Comparison of ENCODE assay signal across 1 cellular context in the genomic region with DNA sequence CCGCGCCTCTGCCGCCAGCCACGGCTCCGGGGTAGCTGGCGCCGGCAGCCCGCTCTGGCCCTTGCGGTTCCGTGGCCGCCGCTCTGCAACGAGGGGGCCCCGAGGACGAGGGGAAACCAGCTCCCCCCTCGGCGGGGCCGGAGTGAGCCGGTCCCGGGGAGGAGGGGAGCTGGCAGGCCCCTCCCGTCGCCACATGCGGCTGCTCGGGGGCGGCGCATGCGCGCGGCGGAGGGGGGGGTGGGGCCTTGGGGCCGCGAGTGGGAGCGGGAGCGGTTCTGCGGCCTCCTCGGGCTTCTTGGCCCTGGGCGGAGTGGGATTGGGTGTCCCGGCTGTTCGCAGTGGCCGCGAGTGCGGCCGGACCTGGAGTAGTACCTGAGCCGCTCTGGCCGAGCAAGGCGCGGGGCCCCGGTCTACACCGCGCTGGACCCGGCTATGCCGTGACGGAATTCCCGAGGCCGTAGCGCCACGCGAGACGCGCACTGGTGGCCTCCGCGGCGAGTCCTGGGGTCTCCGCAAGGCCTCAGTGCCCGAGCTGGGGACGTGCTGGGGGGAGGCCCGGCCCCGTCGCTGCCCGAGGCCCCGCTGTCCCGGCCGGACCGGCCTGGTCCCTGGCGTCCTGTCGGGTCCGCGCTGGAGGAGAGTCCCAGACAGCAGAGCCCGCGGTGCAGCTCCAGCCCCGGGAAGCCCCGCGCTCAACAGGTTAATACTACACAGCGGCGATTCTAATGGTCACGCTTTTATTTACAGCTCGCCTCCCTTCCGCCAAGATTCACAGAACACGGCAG.
A peak's percentile ranks its signal among the peaks of the same experiment; 100 is the strongest.
TF ChIP-seq lines count a peak whose summit lies in the region.

No MANE protein-coding gene starts in this region.

TF ChIP-seq in GM12878, 131 proteins besides CTCF, POLR2A, EP300 and RAD21 (continued from another document and continues in another):
- TF ChIP-seq ZBTB11 (CRISPR knock-in tag; IDR thresholded peaks at IDR 0.05): no peak
- TF ChIP-seq ZSCAN29 (IDR thresholded peaks at IDR 0.05): peak; percentile 79
- no peak for TF ChIP-seq CREB1 (IDR thresholded peaks at IDR 0.05; ENCODE audit: low read depth)
- TF ChIP-seq RELA (IDR thresholded peaks at IDR 0.05; ENCODE audit: borderline replicate concordance, partially characterized antibody): peak; percentile 89
- no peak for TF ChIP-seq ZBTB4 (CRISPR knock-in tag; IDR thresholded peaks at IDR 0.05)
- no peak for TF ChIP-seq HDAC6 (IDR thresholded peaks at IDR 0.05; ENCODE audit: unreplicated experiment)
- no peak for TF ChIP-seq NR2C2 (IDR thresholded peaks at IDR 0.05; ENCODE audit: borderline replicate concordance, control insufficient read depth, insufficient read length, low read depth)
- TF ChIP-seq, protein P1, sequence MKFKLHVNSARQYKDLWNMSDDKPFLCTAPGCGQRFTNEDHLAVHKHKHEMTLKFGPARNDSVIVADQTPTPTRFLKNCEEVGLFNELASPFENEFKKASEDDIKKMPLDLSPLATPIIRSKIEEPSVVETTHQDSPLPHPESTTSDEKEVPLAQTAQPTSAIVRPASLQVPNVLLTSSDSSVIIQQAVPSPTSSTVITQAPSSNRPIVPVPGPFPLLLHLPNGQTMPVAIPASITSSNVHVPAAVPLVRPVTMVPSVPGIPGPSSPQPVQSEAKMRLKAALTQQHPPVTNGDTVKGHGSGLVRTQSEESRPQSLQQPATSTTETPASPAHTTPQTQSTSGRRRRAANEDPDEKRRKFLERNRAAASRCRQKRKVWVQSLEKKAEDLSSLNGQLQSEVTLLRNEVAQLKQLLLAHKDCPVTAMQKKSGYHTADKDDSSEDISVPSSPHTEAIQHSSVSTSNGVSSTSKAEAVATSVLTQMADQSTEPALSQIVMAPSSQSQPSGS (IDR thresholded peaks at IDR 0.05; ENCODE audit: low read length): no peak
- TF ChIP-seq TARDBP (IDR thresholded peaks at IDR 0.05; ENCODE audit: borderline replicate concordance): no peak
- peak; percentile 57; the same call in 1 of the 2 replicates for TF ChIP-seq SMAD5 (IDR thresholded peaks at IDR 0.05; ENCODE audit: low read depth)
- TF ChIP-seq JUNB (IDR thresholded peaks at IDR 0.05): no peak
- TF ChIP-seq NRF1 (conservative IDR thresholded peaks at IDR 0.05; ENCODE audit: low read depth, low read length): peak; percentile 54; the same call in 1 of the 2 replicates
- no peak for TF ChIP-seq BCL11A (IDR thresholded peaks at IDR 0.05; ENCODE audit: low read depth, low read length)
- TF ChIP-seq MTA3 (IDR thresholded peaks at IDR 0.05; ENCODE audit: borderline replicate concordance, low read length): no peak
- TF ChIP-seq IKZF1 (conservative IDR thresholded peaks at IDR 0.05): peak; percentile 88
- peak; percentile 20 for TF ChIP-seq ZNF207 (IDR thresholded peaks at IDR 0.05; ENCODE audit: borderline replicate concordance)
- TF ChIP-seq POLR2AphosphoS2 (IDR thresholded peaks at IDR 0.05; ENCODE audit: low read depth, low read length): no peak
- TF ChIP-seq, protein P2, sequence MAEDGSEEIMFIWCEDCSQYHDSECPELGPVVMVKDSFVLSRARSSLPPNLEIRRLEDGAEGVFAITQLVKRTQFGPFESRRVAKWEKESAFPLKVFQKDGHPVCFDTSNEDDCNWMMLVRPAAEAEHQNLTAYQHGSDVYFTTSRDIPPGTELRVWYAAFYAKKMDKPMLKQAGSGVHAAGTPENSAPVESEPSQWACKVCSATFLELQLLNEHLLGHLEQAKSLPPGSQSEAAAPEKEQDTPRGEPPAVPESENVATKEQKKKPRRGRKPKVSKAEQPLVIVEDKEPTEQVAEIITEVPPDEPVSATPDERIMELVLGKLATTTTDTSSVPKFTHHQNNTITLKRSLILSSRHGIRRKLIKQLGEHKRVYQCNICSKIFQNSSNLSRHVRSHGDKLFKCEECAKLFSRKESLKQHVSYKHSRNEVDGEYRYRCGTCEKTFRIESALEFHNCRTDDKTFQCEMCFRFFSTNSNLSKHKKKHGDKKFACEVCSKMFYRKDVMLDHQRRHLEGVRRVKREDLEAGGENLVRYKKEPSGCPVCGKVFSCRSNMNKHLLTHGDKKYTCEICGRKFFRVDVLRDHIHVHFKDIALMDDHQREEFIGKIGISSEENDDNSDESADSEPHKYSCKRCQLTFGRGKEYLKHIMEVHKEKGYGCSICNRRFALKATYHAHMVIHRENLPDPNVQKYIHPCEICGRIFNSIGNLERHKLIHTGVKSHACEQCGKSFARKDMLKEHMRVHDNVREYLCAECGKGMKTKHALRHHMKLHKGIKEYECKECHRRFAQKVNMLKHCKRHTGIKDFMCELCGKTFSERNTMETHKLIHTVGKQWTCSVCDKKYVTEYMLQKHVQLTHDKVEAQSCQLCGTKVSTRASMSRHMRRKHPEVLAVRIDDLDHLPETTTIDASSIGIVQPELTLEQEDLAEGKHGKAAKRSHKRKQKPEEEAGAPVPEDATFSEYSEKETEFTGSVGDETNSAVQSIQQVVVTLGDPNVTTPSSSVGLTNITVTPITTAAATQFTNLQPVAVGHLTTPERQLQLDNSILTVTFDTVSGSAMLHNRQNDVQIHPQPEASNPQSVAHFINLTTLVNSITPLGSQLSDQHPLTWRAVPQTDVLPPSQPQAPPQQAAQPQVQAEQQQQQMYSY (CRISPR knock-in tag; IDR thresholded peaks at IDR 0.05): 0 out of 2 replicates have a peak, but pooled peaks have one; percentile 20
- no peak for TF ChIP-seq SMC3 (IDR thresholded peaks at IDR 0.05; ENCODE audit: borderline replicate concordance, low read length)
- TF ChIP-seq REST (IDR thresholded peaks at IDR 0.05; ENCODE audit: low read depth, low read length): no peak
- TF ChIP-seq CREM (IDR thresholded peaks at IDR 0.05; ENCODE audit: low read depth): no peak; the same call in 1 of the 2 replicates
- TF ChIP-seq NR2C1 (IDR thresholded peaks at IDR 0.05): peak; percentile 50
- no peak for TF ChIP-seq RBBP5 (conservative IDR thresholded peaks at IDR 0.05)
- no peak for TF ChIP-seq RCOR1 (conservative IDR thresholded peaks at IDR 0.05; ENCODE audit: low read depth, low read length)
- TF ChIP-seq ATF7 (IDR thresholded peaks at IDR 0.05; ENCODE audit: low read depth): peak; percentile 80
- peak; percentile 88 for TF ChIP-seq LARP7 (IDR thresholded peaks at IDR 0.05)
- TF ChIP-seq TCF12 (IDR thresholded peaks at IDR 0.05; ENCODE audit: low read depth, low read length): no peak
- TF ChIP-seq KAT2A (conservative IDR thresholded peaks at IDR 0.05; ENCODE audit: control insufficient read depth, low read depth, low read length): no peak
- no peak for TF ChIP-seq POU2F2 (IDR thresholded peaks at IDR 0.05; ENCODE audit: borderline replicate concordance, low read depth, low read length)
- TF ChIP-seq ZNF274 (IDR thresholded peaks at IDR 0.05; ENCODE audit: insufficient read depth, insufficient read length): no peak
- no peak for TF ChIP-seq SREBF2 (IDR thresholded peaks at IDR 0.05; ENCODE audit: low read length)
- TF ChIP-seq CHD2 (IDR thresholded peaks at IDR 0.05; ENCODE audit: borderline replicate concordance, low read depth, low read length): no peak; the same call in 1 of the 2 replicates
- no peak for TF ChIP-seq GABPA (IDR thresholded peaks at IDR 0.05; ENCODE audit: low read depth)
- TF ChIP-seq SUZ12 (IDR thresholded peaks at IDR 0.05; ENCODE audit: unreplicated experiment): no peak
- TF ChIP-seq SREBF1 (IDR thresholded peaks at IDR 0.05; ENCODE audit: low read length): peak; percentile 94
- TF ChIP-seq IKZF2 (IDR thresholded peaks at IDR 0.05): peak; percentile 44 to 54; a peak in 3 of 4 replicates
- TF ChIP-seq SIX5 (IDR thresholded peaks at IDR 0.05; ENCODE audit: low read depth, low read length, severe bottlenecking): no peak
- TF ChIP-seq, protein P3, sequence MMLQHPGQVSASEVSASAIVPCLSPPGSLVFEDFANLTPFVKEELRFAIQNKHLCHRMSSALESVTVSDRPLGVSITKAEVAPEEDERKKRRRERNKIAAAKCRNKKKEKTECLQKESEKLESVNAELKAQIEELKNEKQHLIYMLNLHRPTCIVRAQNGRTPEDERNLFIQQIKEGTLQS (IDR thresholded peaks at IDR 0.05; ENCODE audit: borderline replicate concordance, extremely low read depth, low read depth, low read length): no peak
- TF ChIP-seq SUPT20H (IDR thresholded peaks at IDR 0.05; ENCODE audit: borderline replicate concordance, control insufficient read depth, low read depth, low read length): no peak
- TF ChIP-seq, protein P4, sequence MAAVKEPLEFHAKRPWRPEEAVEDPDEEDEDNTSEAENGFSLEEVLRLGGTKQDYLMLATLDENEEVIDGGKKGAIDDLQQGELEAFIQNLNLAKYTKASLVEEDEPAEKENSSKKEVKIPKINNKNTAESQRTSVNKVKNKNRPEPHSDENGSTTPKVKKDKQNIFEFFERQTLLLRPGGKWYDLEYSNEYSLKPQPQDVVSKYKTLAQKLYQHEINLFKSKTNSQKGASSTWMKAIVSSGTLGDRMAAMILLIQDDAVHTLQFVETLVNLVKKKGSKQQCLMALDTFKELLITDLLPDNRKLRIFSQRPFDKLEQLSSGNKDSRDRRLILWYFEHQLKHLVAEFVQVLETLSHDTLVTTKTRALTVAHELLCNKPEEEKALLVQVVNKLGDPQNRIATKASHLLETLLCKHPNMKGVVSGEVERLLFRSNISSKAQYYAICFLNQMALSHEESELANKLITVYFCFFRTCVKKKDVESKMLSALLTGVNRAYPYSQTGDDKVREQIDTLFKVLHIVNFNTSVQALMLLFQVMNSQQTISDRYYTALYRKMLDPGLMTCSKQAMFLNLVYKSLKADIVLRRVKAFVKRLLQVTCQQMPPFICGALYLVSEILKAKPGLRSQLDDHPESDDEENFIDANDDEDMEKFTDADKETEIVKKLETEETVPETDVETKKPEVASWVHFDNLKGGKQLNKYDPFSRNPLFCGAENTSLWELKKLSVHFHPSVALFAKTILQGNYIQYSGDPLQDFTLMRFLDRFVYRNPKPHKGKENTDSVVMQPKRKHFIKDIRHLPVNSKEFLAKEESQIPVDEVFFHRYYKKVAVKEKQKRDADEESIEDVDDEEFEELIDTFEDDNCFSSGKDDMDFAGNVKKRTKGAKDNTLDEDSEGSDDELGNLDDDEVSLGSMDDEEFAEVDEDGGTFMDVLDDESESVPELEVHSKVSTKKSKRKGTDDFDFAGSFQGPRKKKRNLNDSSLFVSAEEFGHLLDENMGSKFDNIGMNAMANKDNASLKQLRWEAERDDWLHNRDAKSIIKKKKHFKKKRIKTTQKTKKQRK (IDR thresholded peaks at IDR 0.05; ENCODE audit: low read depth, low read length): no peak
